Comparison of ENCODE assay signal across 14 cellular contexts in genomic region chr14:64734990-64735389, GRCh38. TPM values are rescaled to one million over a fixed set of nuclear protein-coding genes. Genes with fewer than 3 reads are reported as not detected.
A peak's percentile ranks its signal among the peaks of the same experiment; 100 is the strongest.
DNase-seq lines count a peak whose midpoint lies in the region; ATAC-seq and TF ChIP-seq lines count a peak whose summit lies in the region.
"Had no signal": no experiment of that assay in that cellular context is flagged by ENCODE, and none has a peak within 500 bp of the region (broad histone marks: within the 10 kb centered on the region; RNA-seq: fewer than 3 reads in every experiment).

No MANE protein-coding gene starts in this region.

- no peak overlapping the region for H3K23ac ChIP-seq in neuronal stem cell (ENCODE audit: low read depth, low read length, poor library complexity)

- H3K14ac ChIP-seq in neuronal stem cell (ENCODE audit: low read length), result no peak overlapping the region

- no peak overlapping the region for H4K91ac ChIP-seq in neuronal stem cell (ENCODE audit: low read depth, low read length, poor library complexity)

- peak; percentile 52 for DNase-seq in NCI-H1436 (lab: John Stamatoyannopoulos, UW)
- DNase-seq in NCI-H1436 treated with DMSO at 0.1 percent for 48 hours (lab: John Stamatoyannopoulos, UW), result no peak
- DNase-seq in NCI-H187 (lab: John Stamatoyannopoulos, UW), result peak; percentile 79 to 81
- no peak for DNase-seq in central memory CD8-positive, alpha-beta T cell (ENCODE audit: low spot score in 2 of 2)
- DNase-seq in osteocyte (ENCODE audit: extremely low spot score, unreplicated experiment), result no peak
- no peak for DNase-seq in neuronal stem cell (ENCODE audit: low spot score)
- no peak for DNase-seq in NCI-H446 treated with DMSO at 0.1 percent for 48 hours (lab: John Stamatoyannopoulos, UW)
- DNase-seq: activated CD4-positive, alpha-beta T cell treated with anti-CD3 and anti-CD28 coated beads for 36 hours; activated gamma-delta T cell; brain microvascular endothelial cell; DMS153; GM23248; MG63 had no signal

- peaks cover 41% of the 10 kb centered on the region for H3K4me1 Mint-ChIP-seq in central memory CD8-positive, alpha-beta T cell
- H3K4me1 Mint-ChIP-seq in osteocyte (ENCODE audit: unreplicated experiment), result peaks cover 10% of the 10 kb centered on the region

- no CpG with 5 or more reads among the region's 6 CpGs for WGBS in neuronal stem cell (ENCODE audit: extremely low coverage in 2 of 2, insufficient read length in 2 of 2, insufficient replicate concordance in 1 of 2), 2 donors

- peaks cover 4 to 10% of the 10 kb centered on the region in 2 donors for H3K4me1 ChIP-seq in neuronal stem cell (ENCODE audit: control insufficient read depth in 2 of 2, insufficient read depth in 1 of 2, low read depth in 1 of 2, low read length in 2 of 2)

- no peaks in the 10 kb centered on the region for H3K9me3 ChIP-seq in neuronal stem cell (replicated peaks in 1 of 2; ENCODE audit: control insufficient read depth in 2 of 2, insufficient read depth in 1 of 2, low read depth in 1 of 2, low read length in 2 of 2)
- H3K9me3 ChIP-seq: MG63 had no signal

- H2AFZ ChIP-seq in neuronal stem cell (ENCODE audit: low read length), result no peak overlapping the region
- H2AFZ ChIP-seq: GM23248 had no signal

- ATAC-seq in central memory CD8-positive, alpha-beta T cell (replicated peaks; ENCODE audit: extremely low read depth, poor library complexity, severe bottlenecking), result no peak
- no peak for ATAC-seq in HG02678 (IDR thresholded peaks at IDR 0.05; ENCODE audit: unreplicated experiment)
- ATAC-seq: activated CD4-positive, alpha-beta T cell treated with anti-CD3 and anti-CD28 coated beads for 36 hours had no signal

- H3K36me3 Mint-ChIP-seq in central memory CD8-positive, alpha-beta T cell (ENCODE audit: insufficient read depth), result peaks cover 6% of the 10 kb centered on the region
- H3K36me3 Mint-ChIP-seq in osteocyte (ENCODE audit: unreplicated experiment), result peaks cover 37% of the 10 kb centered on the region

- H3K9me3 Mint-ChIP-seq in central memory CD8-positive, alpha-beta T cell, result no peaks in the 10 kb centered on the region
- no peaks in the 10 kb centered on the region for H3K9me3 Mint-ChIP-seq in osteocyte (ENCODE audit: unreplicated experiment)

- H3K4me2 ChIP-seq in neuronal stem cell (ENCODE audit: insufficient read depth, low read length, poor library complexity, severe bottlenecking), result no peak overlapping the region

- H2AK5ac ChIP-seq in neuronal stem cell (ENCODE audit: low read depth, low read length), result no peak overlapping the region

- no peak overlapping the region for H3K4ac ChIP-seq in neuronal stem cell (ENCODE audit: low read length)

- TF ChIP-seq CTCF in osteocyte (IDR thresholded peaks at IDR 0.05), result no peak

- no peaks in the 10 kb centered on the region for H3K27me3 Mint-ChIP-seq in central memory CD8-positive, alpha-beta T cell
- no peaks in the 10 kb centered on the region for H3K27me3 Mint-ChIP-seq in osteocyte (ENCODE audit: unreplicated experiment)
- H3K27me3 Mint-ChIP-seq: activated CD4-positive, alpha-beta T cell treated with anti-CD3 and anti-CD28 coated beads for 36 hours had no signal

- H4K8ac ChIP-seq in neuronal stem cell (ENCODE audit: low read depth, low read length), result no peak overlapping the region

- no peak overlapping the region for H2BK5ac ChIP-seq in neuronal stem cell (ENCODE audit: low read length)

- H3K27me3 ChIP-seq in neuronal stem cell (ENCODE audit: control insufficient read depth in 3 of 3, insufficient read depth in 3 of 3, low read depth in 1 of 3, low read length in 3 of 3), result no peaks in the 10 kb centered on the region
- H3K27me3 ChIP-seq: brain microvascular endothelial cell, MG63 had no signal

- no peak overlapping the region for H3K4me3 ChIP-seq in neuronal stem cell (ENCODE audit: low read length in 2 of 2)
- H3K4me3 ChIP-seq: GM23248, MG63 had no signal

- H3K27ac Mint-ChIP-seq in central memory CD8-positive, alpha-beta T cell (ENCODE audit: low read depth), result peak overlapping the region; percentile 58
- H3K27ac Mint-ChIP-seq in osteocyte (ENCODE audit: unreplicated experiment), result peak overlapping the region; percentile 38
- H3K27ac Mint-ChIP-seq: activated CD4-positive, alpha-beta T cell treated with anti-CD3 and anti-CD28 coated beads for 36 hours had no signal

- H3K79me1 ChIP-seq in neuronal stem cell (ENCODE audit: low read depth, low read length), result peaks cover 25% of the 10 kb centered on the region

- no peak overlapping the region for H3K18ac ChIP-seq in neuronal stem cell (ENCODE audit: low read length)

- H3K9ac ChIP-seq in neuronal stem cell (ENCODE audit: low read depth, low read length, poor library complexity), result no peak overlapping the region
- H3K9ac ChIP-seq: GM23248 had no signal

- no peak overlapping the region for H2BK15ac ChIP-seq in neuronal stem cell (ENCODE audit: low read length)

- no peak overlapping the region for H3K27ac ChIP-seq in neuronal stem cell (replicated peaks; ENCODE audit: low read length)
- H3K27ac ChIP-seq: brain microvascular endothelial cell, GM23248 had no signal

- peaks cover 61% of the 10 kb centered on the region in 2 donors for H3K36me3 ChIP-seq in neuronal stem cell (replicated peaks in 1 of 2; ENCODE audit: control insufficient read depth in 2 of 2, insufficient read depth in 2 of 2, low read length in 2 of 2)
- H3K36me3 ChIP-seq: MG63 had no signal

- no peak overlapping the region for H2BK12ac ChIP-seq in neuronal stem cell (ENCODE audit: low read length)

- peak overlapping the region; percentile 50 for H3K4me3 Mint-ChIP-seq in central memory CD8-positive, alpha-beta T cell
- H3K4me3 Mint-ChIP-seq in osteocyte (ENCODE audit: unreplicated experiment), result no peak overlapping the region
- H3K4me3 Mint-ChIP-seq: activated CD4-positive, alpha-beta T cell treated with anti-CD3 and anti-CD28 coated beads for 36 hours had no signal

- H2BK120ac ChIP-seq in neuronal stem cell (ENCODE audit: low read depth, low read length), result no peak overlapping the region

RNA-seq across cellular contexts. Expression of gene PLEKHG3, which starts 30.8 kb away (rescaled TPM):
- total RNA-seq in osteocyte, result 96.3 and 98.3 TPM in 2 replicates
- 66.9 TPM for polyA plus RNA-seq in neuronal stem cell (2013, experiment 1 of 2)
- polyA plus RNA-seq in neuronal stem cell (2013, experiment 2 of 2), result 64.7 TPM

Comparison
In these comparisons a context has a peak if more than half of its experiments do, and no peak if none do; other contexts are left out.
1. DNase-seq: peak in NCI-H1436 (single experiment) and NCI-H187 (2 of 2); none in NCI-H1436 treated with DMSO at 0.1 percent for 48 hours (single experiment), central memory CD8-positive, alpha-beta T cell (0 of 2), osteocyte (single experiment), neuronal stem cell (single experiment) and NCI-H446 treated with DMSO at 0.1 percent for 48 hours (single experiment).